ENCODE assay signal across 19 cellular contexts in the genomic region with DNA sequence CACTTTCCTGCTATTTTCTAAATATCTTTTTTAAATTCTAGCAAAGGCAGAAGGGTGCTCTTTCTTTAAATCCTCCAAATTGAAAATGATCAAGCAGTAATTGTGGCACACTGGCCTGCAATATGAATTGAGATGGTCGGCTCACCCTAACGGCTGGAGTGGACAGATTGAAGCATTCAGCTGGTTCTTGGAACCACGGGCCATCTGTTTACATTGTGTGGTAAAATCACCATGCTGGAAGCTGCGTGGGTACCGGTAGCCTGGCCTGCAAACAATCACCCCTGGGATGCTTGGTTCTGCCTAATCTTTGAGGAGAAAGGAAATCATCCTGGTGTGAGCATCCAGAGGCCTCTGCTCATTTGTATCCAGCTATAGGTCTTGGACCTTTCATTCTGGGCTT.
DNase-seq lines count a peak whose midpoint lies in the region; ATAC-seq and TF ChIP-seq lines count a peak whose summit lies in the region.
"Had no signal": no experiment of that assay in that cellular context is flagged by ENCODE, and none has a peak within 500 bp of the region (broad histone marks: within the 10 kb centered on the region; RNA-seq: fewer than 3 reads in every experiment).

No MANE protein-coding gene starts in this region.

- peaks cover 5% of the 10 kb centered on the region for H3K36me3 Mint-ChIP-seq in neural progenitor cell
- H3K36me3 Mint-ChIP-seq: CD8-positive, alpha-beta T cell had no signal

- H3K9ac ChIP-seq in SU-DHL-6 (ENCODE audit: low read length): peak overlapping the region; percentile 51
- no peak overlapping the region for H3K9ac ChIP-seq in neural progenitor cell

- H3K9me3 ChIP-seq in SU-DHL-6 (ENCODE audit: insufficient read depth, low read length) (peaks cover 9% of the 10 kb centered on the region; the same call in 1 of the 2 replicates), neural progenitor cell (ENCODE audit: low read depth) (no peaks in the 10 kb centered on the region)

- H3K27ac ChIP-seq in SU-DHL-6 (ENCODE audit: low read depth, low read length) (peak overlapping the region; percentile 92), neural progenitor cell (no peak overlapping the region)
- H3K27ac ChIP-seq: A549, SK-N-MC had no signal

- H3K4me3 ChIP-seq in SU-DHL-6 (ENCODE audit: insufficient read depth, low read length, poor library complexity, severe bottlenecking): peak overlapping the region; percentile 42
- no peak overlapping the region for H3K4me3 ChIP-seq in neural progenitor cell
- H3K4me3 ChIP-seq: A549, SK-N-MC had no signal

- H3K27me3 ChIP-seq in SU-DHL-6 (ENCODE audit: low read length): no peaks in the 10 kb centered on the region
- no peaks in the 10 kb centered on the region for H3K27me3 ChIP-seq in neural progenitor cell

- no peaks in the 10 kb centered on the region for H3K9me2 ChIP-seq in SU-DHL-6 (replicated peaks; ENCODE audit: insufficient read depth, low read length)

- H3K36me3 ChIP-seq in SU-DHL-6 (ENCODE audit: low read length) (peaks cover 8% of the 10 kb centered on the region), neural progenitor cell (no peaks in the 10 kb centered on the region)

- H3K4me2 ChIP-seq in SU-DHL-6 (ENCODE audit: low read depth, low read length, poor library complexity, severe bottlenecking): peak overlapping the region; percentile 80
- peak overlapping the region; percentile 14 for H3K4me2 ChIP-seq in neural progenitor cell
- H3K4me2 ChIP-seq: A549 had no signal

- H2AFZ ChIP-seq in SU-DHL-6 (ENCODE audit: low read depth, low read length, severe bottlenecking) (peak overlapping the region; percentile 1), neural progenitor cell (replicated peaks) (no peak overlapping the region)

- peaks cover 19% of the 10 kb centered on the region for H3K9me3 Mint-ChIP-seq in neural progenitor cell
- H3K9me3 Mint-ChIP-seq: CD8-positive, alpha-beta T cell had no signal

- no peaks in the 10 kb centered on the region for H3K79me2 ChIP-seq in SU-DHL-6 (ENCODE audit: insufficient read depth, low read length)
- H3K79me2 ChIP-seq in neural progenitor cell (ENCODE audit: low read depth): no peaks in the 10 kb centered on the region

- H4K20me1 ChIP-seq in SU-DHL-6 (ENCODE audit: low read depth, low read length) (no peaks in the 10 kb centered on the region), neural progenitor cell (ENCODE audit: low read depth) (no peaks in the 10 kb centered on the region)

- peaks cover 51% of the 10 kb centered on the region for H3K4me1 ChIP-seq in neural progenitor cell
- H3K4me1 ChIP-seq: A549 had no signal

- ATAC-seq in HG02623 (IDR thresholded peaks at IDR 0.05; ENCODE audit: unreplicated experiment) (no peak), GM21723 (IDR thresholded peaks at IDR 0.05; ENCODE audit: unreplicated experiment) (no peak)
- ATAC-seq: A549; CD8-positive, alpha-beta T cell had no signal

- peaks cover 49% of the 10 kb centered on the region for H3K4me1 Mint-ChIP-seq in neural progenitor cell

- H3K27me3 Mint-ChIP-seq in neural progenitor cell (ENCODE audit: insufficient read depth, low read depth): peaks cover 5% of the 10 kb centered on the region

- H3K27ac Mint-ChIP-seq in neural progenitor cell: no peak overlapping the region
- H3K27ac Mint-ChIP-seq: CD8-positive, alpha-beta T cell; H9 had no signal

- DNase-seq in COLO668 (lab: John Stamatoyannopoulos, UW; ENCODE audit: unreplicated experiment): peak; percentile 4
- DNase-seq in NCI-H146 (lab: John Stamatoyannopoulos, UW): peak; percentile 76
- DNase-seq in neural progenitor cell (ENCODE audit: low spot score): no peak
- DNase-seq in DMS53 treated with DMSO at 0.1 percent for 48 hours (lab: John Stamatoyannopoulos, UW; ENCODE audit: unreplicated experiment): no peak
- DNase-seq: CD8-positive, alpha-beta T cell; DND-41; H9; Kasumi-1; MM.1S; NCI-H1105; NCI-H187 treated with DMSO at 0.1 percent for 48 hours; NCI-H345; NCI-H526; Right ventricle myocardium superior had no signal

- TF ChIP-seq CTCF in SU-DHL-6 (IDR thresholded peaks at IDR 0.05; ENCODE audit: insufficient read depth, low read length, poor library complexity, severe bottlenecking) (no peak), neural progenitor cell (IDR thresholded peaks at IDR 0.05) (no peak)

- peaks cover 30% of the 10 kb centered on the region for H3F3A ChIP-seq in SU-DHL-6 (ENCODE audit: insufficient read depth)
- peaks cover 8% of the 10 kb centered on the region for H3F3A ChIP-seq in neural progenitor cell (ENCODE audit: low read depth)

- no peak overlapping the region for H3K4me3 Mint-ChIP-seq in neural progenitor cell
- H3K4me3 Mint-ChIP-seq: CD8-positive, alpha-beta T cell; H9 had no signal

Comparison
In these comparisons a context has a peak if more than half of its experiments do, and no peak if none do; other contexts are left out.
1. DNase-seq: peak in COLO668 (single experiment) and NCI-H146 (single experiment); none in neural progenitor cell (single experiment) and DMS53 treated with DMSO at 0.1 percent for 48 hours (single experiment).